In the genomic region with DNA sequence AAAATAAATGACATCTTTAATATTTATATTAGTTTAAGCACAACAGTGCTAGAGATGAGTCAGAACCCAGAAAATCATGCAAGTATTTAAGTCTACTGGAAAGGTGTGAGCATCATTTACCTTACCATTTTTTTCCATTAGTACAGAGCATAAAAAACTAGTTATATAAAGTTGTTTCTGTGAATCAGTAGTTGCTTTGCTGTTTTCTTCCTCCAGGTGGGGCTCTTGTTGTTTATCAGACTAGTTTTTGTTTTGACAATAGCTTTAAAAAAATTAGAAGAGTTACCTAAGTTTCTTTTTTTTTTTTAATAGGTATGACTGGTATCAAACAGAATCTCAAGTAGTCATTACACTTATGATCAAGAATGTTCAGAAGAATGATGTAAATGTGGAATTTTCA, we compare ENCODE assay signal across 9 cellular contexts. TPM values are rescaled to one million over a fixed set of nuclear protein-coding genes. Genes with fewer than 3 reads are reported as not detected.
DNase-seq lines count a peak whose midpoint lies in the region; ATAC-seq, FAIRE-seq and TF ChIP-seq lines count a peak whose summit lies in the region.
"Had no signal": no experiment of that assay in that cellular context is flagged by ENCODE, and none has a peak within 500 bp of the region (broad histone marks: within the 10 kb centered on the region; RNA-seq: fewer than 3 reads in every experiment).

No MANE protein-coding gene starts in this region.

- TF ChIP-seq CTCF in AG10803 (conservative IDR thresholded peaks at IDR 0.05; ENCODE audit: low read length) = peak; percentile 61
- TF ChIP-seq CTCF in SK-N-SH (IDR thresholded peaks at IDR 0.05) = peak; percentile 67

- H3K9me2 ChIP-seq in SK-N-SH = no peaks in the 10 kb centered on the region

- H3F3A ChIP-seq in SK-N-SH (replicated peaks; ENCODE audit: insufficient read depth) = peaks cover 13% of the 10 kb centered on the region

- H4K20me1 ChIP-seq in SK-N-SH (ENCODE audit: insufficient read depth) = no peaks in the 10 kb centered on the region

- H3K27me3 ChIP-seq in SK-N-SH (ENCODE audit: insufficient read depth) = no peaks in the 10 kb centered on the region

- no peaks in the 10 kb centered on the region for H3K9me3 ChIP-seq in SK-N-SH

- FAIRE-seq in GM12891 (lab: Jason Lieb, UNC) = no peak

- H3K36me3 ChIP-seq in SK-N-SH (replicated peaks in 1 of 2; ENCODE audit: control insufficient read depth in 1 of 2, insufficient read depth in 2 of 2, low read length in 1 of 2) = peaks cover 73 to 80% of the 10 kb centered on the region in 2 experiments

- no peak overlapping the region for H2AFZ ChIP-seq in SK-N-SH (ENCODE audit: low read depth)

- H3K4me1 ChIP-seq in SK-N-SH (ENCODE audit: control insufficient read depth in 1 of 2, insufficient read depth in 2 of 2, low read depth in 1 of 2, low read length in 1 of 2) = no peaks in the 10 kb centered on the region; a peak in 1 of 4 replicates

- no peak overlapping the region for H3K9ac ChIP-seq in SK-N-SH

- TF ChIP-seq RAD21 in SK-N-SH (IDR thresholded peaks at IDR 0.05; ENCODE audit: low read length) = peak; percentile 59

- no peak overlapping the region for H3K4me3 ChIP-seq in AG10803 (ENCODE audit: low read length)
- H3K4me3 ChIP-seq in SK-N-SH (ENCODE audit: low read depth in 2 of 2, low read length in 1 of 2) = no peak overlapping the region

- peak; percentile 38 for DNase-seq in AG10803 (ENCODE audit: low read depth)
- peak; percentile 22 for DNase-seq in SK-N-SH
- peak; percentile 40 for DNase-seq in iris pigment epithelial cell (ENCODE audit: low read depth)
- DNase-seq in NCI-H774 (lab: John Stamatoyannopoulos, UW) = no peak
- DNase-seq in cerebellar nuclear complex (lab: John Stamatoyannopoulos, UW) = no peak
- no peak for DNase-seq in COLO668 (lab: John Stamatoyannopoulos, UW; ENCODE audit: unreplicated experiment)
- DNase-seq in GM12891 (ENCODE audit: insufficient read length, low spot score) = no peak
- DNase-seq: activated T-cell treated with anti-CD3 and anti-CD28 coated beads, Interleukin-2, amount 50 U/mL, for 48 hours had no signal

- CTCF ChIA-PET in SK-N-SH (lab: Yijun Ruan, JAX) = interaction anchor here (0.6 to 5.1 kb wide), 52 partner anchors 8 to 536 kb away, joined by 3 to 86 read pairs (median 5); a partner anchor contains a TSS

- ATAC-seq in GM18861 (IDR thresholded peaks at IDR 0.05; ENCODE audit: unreplicated experiment) = peak; percentile 33

- TF ChIP-seq POLR2A in GM12891 (IDR thresholded peaks at IDR 0.05; ENCODE audit: low read depth, low read length) = no peak

- POLR2A ChIA-PET in SK-N-SH (lab: Yijun Ruan, JAX) = interaction anchor here (0.6 to 0.8 kb wide), 2 partner anchors 23 to 163 kb away, joined by 4 to 5 read pairs; no protein-coding TSS in a partner anchor

- peaks cover 2% of the 10 kb centered on the region; the same call in 1 of the 2 replicates for H3K79me2 ChIP-seq in SK-N-SH (ENCODE audit: insufficient read depth)

- no peak overlapping the region for H3K27ac ChIP-seq in SK-N-SH (ENCODE audit: low read depth in 2 of 2, low read length in 1 of 2)

- H3K4me2 ChIP-seq in SK-N-SH = no peak overlapping the region

- no peak for TF ChIP-seq EP300 in SK-N-SH (IDR thresholded peaks at IDR 0.05; ENCODE audit: borderline replicate concordance in 1 of 2, low read depth in 1 of 2, low read length in 1 of 2)

TF ChIP-seq in SK-N-SH, 30 proteins besides CTCF, POLR2A, EP300 and RAD21:
- TF ChIP-seq JUND (IDR thresholded peaks at IDR 0.05) = no peak
- TF ChIP-seq SMC3 (IDR thresholded peaks at IDR 0.05; ENCODE audit: low read depth, low read length) = peak; percentile 20; the same call in 1 of the 2 replicates

TF ChIP-seq in GM12891, 5 proteins besides CTCF, POLR2A, EP300 and RAD21:
- TF ChIP-seq TAF1 (IDR thresholded peaks at IDR 0.05; ENCODE audit: low read depth, low read length) (no peak), PAX5 (IDR thresholded peaks at IDR 0.05; ENCODE audit: insufficient read depth, low read length, severe bottlenecking) (no peak), POLR2AphosphoS5 (IDR thresholded peaks at IDR 0.05; ENCODE audit: low read depth, low read length) (no peak), SPI1 (IDR thresholded peaks at IDR 0.05; ENCODE audit: low read depth, low read length) (no peak)

RNA-seq across cellular contexts. Expression of a gene that starts 12.7 kb away (rescaled TPM):
- polyA plus RNA-seq in SK-N-SH (2012; rRNA removed) = 17.8 and 18.6 TPM in 2 replicates
- polyA plus RNA-seq in SK-N-SH (2012; cell fraction: cytosol; rRNA removed) = 21.0 and 28.4 TPM in 2 replicates
- polyA plus RNA-seq in SK-N-SH (2012; cell fraction: nucleus; rRNA removed) = 7.6 and 14.4 TPM in 2 replicates
- polyA plus RNA-seq in GM12891 (2012; ENCODE audit: low read depth, missing spikeins) = 54.3 TPM

RNA-seq across cellular contexts. Expression of a gene that starts 23.1 kb away (rescaled TPM):
- 4.5 and 6.7 TPM in 2 replicates for polyA plus RNA-seq in SK-N-SH (2012; rRNA removed)
- 7.5 and 12.5 TPM in 2 replicates for polyA plus RNA-seq in SK-N-SH (2012; cell fraction: cytosol; rRNA removed)
- 8.0 and 9.2 TPM in 2 replicates for polyA plus RNA-seq in SK-N-SH (2012; cell fraction: nucleus; rRNA removed)
- 12.0 TPM for polyA plus RNA-seq in GM12891 (2012; ENCODE audit: low read depth, missing spikeins)

Comparison
In these comparisons a context has a peak if more than half of its experiments do, and no peak if none do; other contexts are left out.
1. DNase-seq: peak in AG10803 (single experiment), SK-N-SH (single experiment) and iris pigment epithelial cell (single experiment); none in NCI-H774 (single experiment), cerebellar nuclear complex (0 of 2), COLO668 (single experiment) and GM12891 (single experiment).